8 cellular contexts compared by ENCODE assay signal in the genomic region with DNA sequence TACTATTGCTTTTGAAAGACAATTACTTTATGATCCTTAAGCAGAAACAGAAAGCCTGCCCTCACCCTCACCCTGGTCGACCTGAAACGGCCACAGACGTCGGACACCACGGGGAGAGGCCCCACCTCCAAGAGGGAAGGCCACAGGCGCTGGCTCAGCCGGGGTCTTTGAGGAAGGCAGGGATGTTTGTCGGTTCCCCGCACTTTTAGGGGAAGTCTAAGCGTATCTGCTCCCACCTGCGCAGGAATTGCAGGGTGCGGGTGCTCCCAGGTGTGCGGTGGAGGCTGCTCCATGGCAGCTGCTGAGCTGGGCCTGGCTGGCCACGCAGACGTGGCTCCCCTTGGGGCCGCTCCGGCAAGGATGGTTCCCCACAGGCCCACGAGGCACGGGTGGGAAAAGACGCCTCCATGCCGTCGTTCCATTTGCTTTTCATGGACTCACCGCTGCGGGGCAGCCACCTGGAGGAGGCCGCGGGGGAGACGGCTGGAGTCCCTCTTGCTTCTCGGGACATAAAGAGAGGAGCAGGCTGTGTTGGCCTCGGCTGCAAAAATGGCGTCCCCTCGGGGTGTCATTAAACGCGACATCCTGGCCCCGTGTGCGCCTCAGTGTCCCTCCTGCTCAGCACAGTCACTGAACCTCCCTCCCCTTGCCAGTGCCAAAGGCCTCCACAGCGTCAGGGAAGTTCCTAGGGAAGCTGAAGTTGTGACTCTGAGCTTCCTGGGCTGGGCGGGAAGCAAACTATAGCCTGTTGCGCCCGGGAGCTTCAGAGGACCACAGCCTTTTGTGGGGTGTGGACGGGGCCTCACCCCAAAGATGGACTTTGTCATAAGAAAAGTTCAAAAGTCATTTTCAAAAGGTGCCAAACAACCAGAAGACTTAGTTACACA.
A peak's percentile ranks its signal among the peaks of the same experiment; 100 is the strongest.
DNase-seq lines count a peak whose midpoint lies in the region; ATAC-seq, FAIRE-seq and TF ChIP-seq lines count a peak whose summit lies in the region.

No MANE protein-coding gene starts in this region.

- H3K27ac ChIP-seq in Panc1 (ENCODE audit: low read length), result peak overlapping the region; percentile 63
- peak overlapping the region; percentile 89 for H3K27ac ChIP-seq in left ventricle myocardium inferior (replicated peaks)

- in situ Hi-C loops in Panc1 (cut with HindIII; ENCODE audit: low pct_unique_long_range_greater_than_20kb, low sequenced_read_pairs), result no loop called here

- TF ChIP-seq CTCF in D721Med (IDR thresholded peaks at IDR 0.05; ENCODE audit: insufficient read depth, missing control alignments), result no peak
- TF ChIP-seq CTCF in Panc1 (IDR thresholded peaks at IDR 0.05), result no peak
- no peak for TF ChIP-seq CTCF in left ventricle myocardium inferior (IDR thresholded peaks at IDR 0.05; ENCODE audit: borderline replicate concordance)
- TF ChIP-seq CTCF in progenitor cell of endocrine pancreas (IDR thresholded peaks at IDR 0.05; ENCODE audit: unreplicated experiment), result no peak

- peaks cover 4% of the 10 kb centered on the region for H3K4me1 Mint-ChIP-seq in progenitor cell of endocrine pancreas (ENCODE audit: low read depth)

- ATAC-seq in Panc1 (no peak; the same call in 1 of the 2 replicates), GM21717 (IDR thresholded peaks at IDR 0.05; ENCODE audit: unreplicated experiment) (no peak)

- no peaks in the 10 kb centered on the region for H3K9me3 ChIP-seq in Panc1 (ENCODE audit: control insufficient read depth, insufficient read depth, low read depth, low read length)
- H3K9me3 ChIP-seq in left ventricle myocardium inferior (replicated peaks), result no peaks in the 10 kb centered on the region

- POLR2A ChIA-PET in Panc1 (lab: Charles Lee), result no interaction called here

- H3K27me3 ChIP-seq in Panc1 (ENCODE audit: control insufficient read depth, insufficient read depth, low read length), result no peaks in the 10 kb centered on the region
- H3K27me3 ChIP-seq in left ventricle myocardium inferior (ENCODE audit: low read depth), result no peaks in the 10 kb centered on the region

- H3K4me1 ChIP-seq in Panc1 (ENCODE audit: control insufficient read depth, insufficient read depth, low read length) (peaks cover 13% of the 10 kb centered on the region), left ventricle myocardium inferior (peaks cover 42% of the 10 kb centered on the region)

- no TSS peak for BruUV-seq in Panc1 (replicated peaks; lab: Mats Ljungman, UMichigan)

- no peak for FAIRE-seq in D721Med (lab: Jason Lieb, UNC)

- H3K4me3 ChIP-seq in Panc1 (ENCODE audit: low read depth in 2 of 2, low read length in 2 of 2) (no peak overlapping the region), left ventricle myocardium inferior (peak overlapping the region; percentile 47)

- H3K4me3 Mint-ChIP-seq in progenitor cell of endocrine pancreas (ENCODE audit: low read depth), result no peak overlapping the region

- peak overlapping the region; percentile 96 for H3K27ac Mint-ChIP-seq in progenitor cell of endocrine pancreas

- no peaks in the 10 kb centered on the region for H3K27me3 Mint-ChIP-seq in progenitor cell of endocrine pancreas

- CTCF ChIA-PET in Panc1 (lab: Charles Lee), result no interaction called here

- no peaks in the 10 kb centered on the region for H3K36me3 ChIP-seq in Panc1 (ENCODE audit: control insufficient read depth, insufficient read depth, low read length)
- H3K36me3 ChIP-seq in left ventricle myocardium inferior, result peaks cover 23% of the 10 kb centered on the region

- H3K9me3 Mint-ChIP-seq in progenitor cell of endocrine pancreas (ENCODE audit: low read depth), result no peaks in the 10 kb centered on the region

- no peaks in the 10 kb centered on the region for H3K36me3 Mint-ChIP-seq in progenitor cell of endocrine pancreas (ENCODE audit: insufficient read depth)

- intact Hi-C loops in Panc1 (cut with micrococcal nuclease; ENCODE audit: unreplicated experiment) (no loop called here), left ventricle myocardium inferior (cut with micrococcal nuclease) (no loop called here)

- DNase-seq in D721Med (ENCODE audit: insufficient read length, low spot score) (peak; percentile 27), Panc1 (ENCODE audit: low read depth, low spot score) (no peak), left ventricle myocardium inferior (no peak), progenitor cell of endocrine pancreas (ENCODE audit: low spot score, unreplicated experiment) (no peak), COLO829 (ENCODE audit: low spot score) (no peak), NCI-H748 treated with DMSO at 0.1 percent for 48 hours (lab: John Stamatoyannopoulos, UW) (no peak)
- no peak for DNase-seq in NK-92 treated with Interleukin-12 subunit alpha and Interleukin-12 subunit beta, amount 100 ng/mL, for 24 hours (lab: John Stamatoyannopoulos, UW)
